In the genomic region with DNA sequence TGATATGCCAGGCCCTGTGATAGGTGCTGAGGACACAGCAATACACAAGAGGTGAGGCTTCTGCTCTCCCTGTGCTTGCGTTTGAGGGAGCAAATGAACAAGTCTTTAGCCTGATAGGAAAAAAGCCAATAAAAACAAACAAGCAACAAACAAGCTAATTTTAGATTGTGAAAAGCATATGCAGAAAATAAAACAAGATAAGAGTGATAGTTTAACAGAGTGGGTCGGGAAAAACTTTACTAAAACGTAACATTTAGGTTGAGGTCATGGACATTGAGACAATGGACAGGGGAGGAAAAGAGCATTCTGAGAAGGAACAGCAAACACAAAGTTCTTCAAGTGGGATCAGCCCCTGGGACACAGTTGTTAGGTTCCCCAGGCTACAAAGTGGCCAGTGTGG, we compare ENCODE assay signal across 1 cellular context.
TF ChIP-seq lines count a peak whose summit lies in the region.

No MANE protein-coding gene starts in this region.

TF ChIP-seq in H1, 55 proteins besides CTCF, POLR2A, EP300 and RAD21:
- TF ChIP-seq SP1 (IDR thresholded peaks at IDR 0.05; ENCODE audit: low read depth, low read length) (no peak), JUN (IDR thresholded peaks at IDR 0.05; ENCODE audit: low read depth, low read length) (no peak), SP2 (IDR thresholded peaks at IDR 0.05; ENCODE audit: low read length) (no peak), PHF8 (conservative IDR thresholded peaks at IDR 0.05; ENCODE audit: low read depth, low read length) (no peak), RXRA (IDR thresholded peaks at IDR 0.05; ENCODE audit: insufficient read depth, low read depth, low read length) (no peak), POU5F1 (IDR thresholded peaks at IDR 0.05; ENCODE audit: low read depth, low read length) (no peak), YY1 (IDR thresholded peaks at IDR 0.05; ENCODE audit: low read depth, low read length) (no peak), TEAD4 (IDR thresholded peaks at IDR 0.05; ENCODE audit: low read depth, low read length) (no peak), CHD2 (IDR thresholded peaks at IDR 0.05; ENCODE audit: low read length) (no peak), CREB1 (IDR thresholded peaks at IDR 0.05) (no peak), FOSL1 (IDR thresholded peaks at IDR 0.05; ENCODE audit: insufficient read depth, low read depth, low read length) (no peak), CBX5 (IDR thresholded peaks at IDR 0.05; ENCODE audit: low read depth, low read length) (no peak), BACH1 (IDR thresholded peaks at IDR 0.05; ENCODE audit: low read length) (no peak), EGR1 (IDR thresholded peaks at IDR 0.05; ENCODE audit: borderline replicate concordance, low read depth, low read length) (no peak), RFX5 (IDR thresholded peaks at IDR 0.05; ENCODE audit: borderline replicate concordance, low read depth, low read length) (no peak), GTF2F1 (IDR thresholded peaks at IDR 0.05; ENCODE audit: borderline replicate concordance, low read depth, low read length) (no peak), CHD1 (IDR thresholded peaks at IDR 0.05; ENCODE audit: low read depth, low read length) (no peak), BCL11A (IDR thresholded peaks at IDR 0.05; ENCODE audit: low read depth in 2 of 2, low read length in 2 of 2) (no peak), GABPA (IDR thresholded peaks at IDR 0.05; ENCODE audit: borderline replicate concordance, insufficient read depth, low read length) (no peak), KDM1A (IDR thresholded peaks at IDR 0.05; ENCODE audit: borderline replicate concordance, low read length) (no peak)
